Comparison of ENCODE assay signal across 10 cellular contexts in genomic region chr9:108444400-108445358, GRCh38.
DNase-seq lines count a peak whose midpoint lies in the region; ATAC-seq and TF ChIP-seq lines count a peak whose summit lies in the region.
"Had no signal": no experiment of that assay in that cellular context is flagged by ENCODE, and none has a peak within 500 bp of the region (broad histone marks: within the 10 kb centered on the region; RNA-seq: fewer than 3 reads in every experiment).

No MANE protein-coding gene starts in this region.

- H3K27ac ChIP-seq in stomach: peak overlapping the region in 4 of 5 donors; percentile 53 to 79 (median 70)

- H3K9me3 Mint-ChIP-seq in activated CD8-positive, alpha-beta memory T cell treated with anti-CD3 and anti-CD28 coated beads, Interleukin-2, amount 10 ng/mL, durations not matched to agents 7 days and 5 days (ENCODE audit: low read depth): no peaks in the 10 kb centered on the region

- CTCF ChIA-PET in activated CD8-positive, alpha-beta memory T cell treated with anti-CD3 and anti-CD28 coated beads, Interleukin-2, amount 10 ng/mL, durations not matched to agents 7 days and 5 days (lab: Charles Lee): no interaction called here

- H3K4me3 Mint-ChIP-seq in activated CD8-positive, alpha-beta memory T cell treated with anti-CD3 and anti-CD28 coated beads, Interleukin-2, amount 10 ng/mL, durations not matched to agents 7 days and 5 days: no peak overlapping the region

- ATAC-seq in activated CD8-positive, alpha-beta memory T cell treated with anti-CD3 and anti-CD28 coated beads, Interleukin-2, amount 10 ng/mL, durations not matched to agents 7 days and 5 days: no peak

- DNase-seq in HFF-Myc (ENCODE audit: extremely low read depth, low read depth) (peak; percentile 95), RKO (ENCODE audit: low spot score) (peak; percentile 87), fibroblast of the aortic adventitia (ENCODE audit: low read depth) (peak; percentile 95), stomach (no peak), activated gamma-delta T cell treated with Interleukin-2 at 50 U/mL for 16 hours (no peak)
- DNase-seq in activated CD8-positive, alpha-beta memory T cell treated with anti-CD3 and anti-CD28 coated beads for 24 hours: no peak
- DNase-seq in activated CD8-positive, alpha-beta memory T cell treated with anti-CD3 and anti-CD28 coated beads, Interleukin-2, amount 10 ng/mL, durations not matched to agents 7 days and 5 days: no peak
- no peak for DNase-seq in activated CD4-positive, CD25-positive, alpha-beta regulatory T cell (lab: John Stamatoyannopoulos, UW)
- DNase-seq: KBM-7, kidney had no signal

- TF ChIP-seq EP300 in stomach (IDR thresholded peaks at IDR 0.05): no peak

- no peak for TF ChIP-seq CTCF in HFF-Myc (IDR thresholded peaks at IDR 0.05; ENCODE audit: low read depth, low read length, missing control alignments)
- no peak for TF ChIP-seq CTCF in fibroblast of the aortic adventitia (IDR thresholded peaks at IDR 0.05; ENCODE audit: insufficient read depth, low read length)
- no peak for TF ChIP-seq CTCF in stomach (IDR thresholded peaks at IDR 0.05)

- H3K36me3 ChIP-seq in stomach: no peaks in the 10 kb centered on the region

- TF ChIP-seq POLR2A in stomach (IDR thresholded peaks at IDR 0.05): no peak

- H3K4me1 Mint-ChIP-seq in activated CD8-positive, alpha-beta memory T cell treated with anti-CD3 and anti-CD28 coated beads, Interleukin-2, amount 10 ng/mL, durations not matched to agents 7 days and 5 days: no peaks in the 10 kb centered on the region

- H3K27me3 ChIP-seq in stomach: no peaks in the 10 kb centered on the region

- H3K4me3 ChIP-seq in HFF-Myc (replicated peaks; ENCODE audit: low read depth, low read length) (peak overlapping the region; percentile 19), fibroblast of the aortic adventitia (ENCODE audit: low read depth, low read length) (peak overlapping the region; percentile 54), stomach (no peak overlapping the region)

- no peak overlapping the region for H3K27ac Mint-ChIP-seq in activated CD8-positive, alpha-beta memory T cell treated with anti-CD3 and anti-CD28 coated beads, Interleukin-2, amount 10 ng/mL, durations not matched to agents 7 days and 5 days

- 34 to 49% (median 44%) methylated on average over 5 of the region's 5 CpGs for WGBS in stomach, 5 donors

- intact Hi-C loops in stomach (cut with DNase I; ENCODE audit: low total_unique reads): no loop called here

- H3K9me3 ChIP-seq in stomach: no peaks in the 10 kb centered on the region

- no peaks in the 10 kb centered on the region for H3K36me3 Mint-ChIP-seq in activated CD8-positive, alpha-beta memory T cell treated with anti-CD3 and anti-CD28 coated beads, Interleukin-2, amount 10 ng/mL, durations not matched to agents 7 days and 5 days

- H3K27me3 Mint-ChIP-seq in activated CD8-positive, alpha-beta memory T cell treated with anti-CD3 and anti-CD28 coated beads, Interleukin-2, amount 10 ng/mL, durations not matched to agents 7 days and 5 days: no peaks in the 10 kb centered on the region

- H3K4me1 ChIP-seq in stomach: peaks cover 0 to 37% (median 27%) of the 10 kb centered on the region in 4 donors

Comparison
In these comparisons a context has a peak if more than half of its experiments do, and no peak if none do; other contexts are left out.
1. DNase-seq: peak in HFF-Myc (single experiment), RKO (single experiment) and fibroblast of the aortic adventitia (single experiment); none in stomach (single experiment), activated CD8-positive, alpha-beta memory T cell treated with anti-CD3 and anti-CD28 coated beads for 24 hours (single experiment), activated gamma-delta T cell treated with Interleukin-2 at 50 U/mL for 16 hours (single experiment), activated CD8-positive, alpha-beta memory T cell treated with anti-CD3 and anti-CD28 coated beads, Interleukin-2, amount 10 ng/mL, durations not matched to agents 7 days and 5 days (single experiment) and activated CD4-positive, CD25-positive, alpha-beta regulatory T cell (0 of 4).
2. H3K4me3 ChIP-seq: peak in HFF-Myc (single experiment) and fibroblast of the aortic adventitia (single experiment); none in stomach (0 of 4).